ENCODE assay signal across 2 cellular contexts in genomic region chr19:36340786-36341386, GRCh38.
TF ChIP-seq lines count a peak whose summit lies in the region.

No MANE protein-coding gene starts in this region.

TF ChIP-seq in liver, 16 proteins besides CTCF, POLR2A, EP300 and RAD21:
- TF ChIP-seq RXRA (IDR thresholded peaks at IDR 0.05) (no peak), REST (IDR thresholded peaks at IDR 0.05) (no peak)

TF ChIP-seq in K562, 482 proteins besides CTCF, POLR2A, EP300 and RAD21:
- TF ChIP-seq ZBTB49 (CRISPR knock-in tag; IDR thresholded peaks at IDR 0.05; ENCODE audit: borderline replicate concordance) (no peak), ZNF274 (IDR thresholded peaks at IDR 0.05; ENCODE audit: borderline replicate concordance, low read depth, low read length) (peak; percentile 61; the same call in 1 of the 2 replicates)
